26 cellular contexts compared by ENCODE assay signal in the genomic region with DNA sequence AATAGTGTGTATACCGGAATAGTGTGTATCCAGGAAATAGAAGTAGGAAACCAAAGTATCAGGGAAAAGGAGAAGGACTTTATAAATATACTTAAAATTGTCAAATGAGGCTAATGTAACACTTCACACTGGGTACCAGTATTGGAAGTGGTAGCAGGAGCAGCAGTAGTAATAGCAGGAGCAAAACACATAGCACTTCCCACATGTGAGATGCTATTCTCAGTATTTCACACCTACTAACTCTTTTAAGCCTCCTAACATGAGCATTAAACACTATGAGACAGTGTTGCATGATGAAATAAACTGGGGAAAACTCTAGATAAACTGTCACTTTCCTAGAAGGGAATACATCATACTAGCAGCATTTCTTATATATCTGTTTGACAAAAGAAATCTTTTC.
DNase-seq lines count a peak whose midpoint lies in the region; ATAC-seq and TF ChIP-seq lines count a peak whose summit lies in the region.
"Had no signal": no experiment of that assay in that cellular context is flagged by ENCODE, and none has a peak within 500 bp of the region (broad histone marks: within the 10 kb centered on the region; RNA-seq: fewer than 3 reads in every experiment).

No MANE protein-coding gene starts in this region.

- no peak overlapping the region for H3K4me3 ChIP-seq in SK-N-SH (ENCODE audit: low read depth in 2 of 2, low read length in 1 of 2)
- H3K4me3 ChIP-seq: A549, BLaER1, GM12878 had no signal

- H3K9me3 ChIP-seq in SK-N-SH = no peaks in the 10 kb centered on the region
- H3K9me3 ChIP-seq: A549, BE2C had no signal

- no peak for TF ChIP-seq RAD21 in SK-N-SH (IDR thresholded peaks at IDR 0.05; ENCODE audit: low read length)

- no peaks in the 10 kb centered on the region for H3F3A ChIP-seq in SK-N-SH (replicated peaks; ENCODE audit: insufficient read depth)

- peaks cover 0 to 2% of the 10 kb centered on the region in 2 donors for H3K36me3 Mint-ChIP-seq in activated T-cell treated with anti-CD3 and anti-CD28 coated beads, Interleukin-2, amount 50 U/mL, for 72 hours (ENCODE audit: insufficient read depth in 2 of 2)

- DNase-seq in activated T-cell treated with anti-CD3 and anti-CD28 coated beads, Interleukin-2, amount 50 U/mL, for 72 hours = no peak
- no peak for DNase-seq in activated T-cell treated with anti-CD3 and anti-CD28 coated beads, Interleukin-2, amount 50 U/mL, for 1 hour
- DNase-seq in Ammon's horn (ENCODE audit: low spot score) (peak; percentile 25), putamen (ENCODE audit: low spot score) (peak; percentile 19), superior temporal gyrus (ENCODE audit: extremely low spot score) (peak; percentile 47), SK-N-SH (no peak), Right ventricle myocardium inferior (ENCODE audit: missing footprints) (no peak)
- DNase-seq: AML-193; BE2C; C1 segment of cervical spinal cord; CD4-positive, alpha-beta memory T cell; CD4-positive, CD25-positive, alpha-beta regulatory T cell; CD8-positive, alpha-beta memory T cell; COR-L47; DMS 273 treated with DMSO at 0.1 percent for 48 hours; DMS153; DMS53; DMS79; DND-41; EL; GDM1 had no signal

- no peaks in the 10 kb centered on the region for H3K27me3 ChIP-seq in SK-N-SH (ENCODE audit: insufficient read depth)
- H3K27me3 ChIP-seq: BE2C, BLaER1 had no signal

- POLR2A ChIA-PET in SK-N-SH (lab: Yijun Ruan, JAX) = no interaction called here

- CTCF ChIA-PET in SK-N-SH (lab: Yijun Ruan, JAX) = no interaction called here

- no peak for ATAC-seq in activated T-cell treated with anti-CD3 and anti-CD28 coated beads, Interleukin-2, amount 50 U/mL, for 72 hours (replicated peaks in 1 of 2)
- ATAC-seq in Right ventricle myocardium inferior = no peak
- ATAC-seq: A549, GM12878 had no signal

- no peaks in the 10 kb centered on the region for H3K36me3 ChIP-seq in SK-N-SH (replicated peaks in 1 of 2; ENCODE audit: control insufficient read depth in 1 of 2, insufficient read depth in 2 of 2, low read length in 1 of 2)
- H3K36me3 ChIP-seq: BE2C had no signal

- H3K27ac Mint-ChIP-seq in activated T-cell treated with anti-CD3 and anti-CD28 coated beads, Interleukin-2, amount 50 U/mL, for 72 hours = peak overlapping the region; percentile 86
- H3K27ac Mint-ChIP-seq: CD14-positive monocyte; CD4-positive, alpha-beta memory T cell; CD4-positive, CD25-positive, alpha-beta regulatory T cell; CD8-positive, alpha-beta memory T cell had no signal

- no peaks in the 10 kb centered on the region for H3K4me1 ChIP-seq in SK-N-SH (ENCODE audit: control insufficient read depth in 1 of 2, insufficient read depth in 2 of 2, low read depth in 1 of 2, low read length in 1 of 2)
- H3K4me1 ChIP-seq: BE2C had no signal

- WGBS in SK-N-SH (ENCODE audit: low lambda C conversion rate) = 62% methylated on average over 1 of the region's 1 CpG

- H2AFZ ChIP-seq in SK-N-SH (ENCODE audit: low read depth) = no peak overlapping the region

- TF ChIP-seq EP300 in SK-N-SH (IDR thresholded peaks at IDR 0.05; ENCODE audit: borderline replicate concordance in 1 of 2, low read depth in 1 of 2, low read length in 1 of 2) = no peak

- TF ChIP-seq CTCF in SK-N-SH (IDR thresholded peaks at IDR 0.05) = no peak

- intact Hi-C loops in Right ventricle myocardium inferior (cut with DNase I) = no loop called here

- H4K20me1 ChIP-seq in SK-N-SH (ENCODE audit: insufficient read depth) = no peaks in the 10 kb centered on the region
- H4K20me1 ChIP-seq: BLaER1 had no signal

- no peak overlapping the region for H3K4me2 ChIP-seq in SK-N-SH
- H3K4me2 ChIP-seq: A549, BLaER1 had no signal

- no peak overlapping the region for H3K9ac ChIP-seq in SK-N-SH
- H3K9ac ChIP-seq: BLaER1 had no signal

- no peaks in the 10 kb centered on the region for H3K4me1 Mint-ChIP-seq in activated T-cell treated with anti-CD3 and anti-CD28 coated beads, Interleukin-2, amount 50 U/mL, for 72 hours (ENCODE audit: low read depth)

- no peaks in the 10 kb centered on the region for H3K9me2 ChIP-seq in SK-N-SH

- no peaks in the 10 kb centered on the region for H3K27me3 Mint-ChIP-seq in activated T-cell treated with anti-CD3 and anti-CD28 coated beads, Interleukin-2, amount 50 U/mL, for 72 hours (ENCODE audit: low read depth)
- H3K27me3 Mint-ChIP-seq: CD4-positive, alpha-beta memory T cell; CD4-positive, CD25-positive, alpha-beta regulatory T cell; CD8-positive, alpha-beta memory T cell had no signal

- H3K79me2 ChIP-seq in SK-N-SH (ENCODE audit: insufficient read depth) = no peaks in the 10 kb centered on the region

- no peak overlapping the region for H3K27ac ChIP-seq in SK-N-SH (ENCODE audit: low read depth in 2 of 2, low read length in 1 of 2)
- H3K27ac ChIP-seq: 22Rv1, A549, BLaER1 had no signal

- H3K4me3 Mint-ChIP-seq in activated T-cell treated with anti-CD3 and anti-CD28 coated beads, Interleukin-2, amount 50 U/mL, for 72 hours = no peak overlapping the region
- H3K4me3 Mint-ChIP-seq: CD14-positive monocyte; CD4-positive, alpha-beta memory T cell; CD4-positive, CD25-positive, alpha-beta regulatory T cell; CD8-positive, alpha-beta memory T cell had no signal

- no peaks in the 10 kb centered on the region for H3K9me3 Mint-ChIP-seq in activated T-cell treated with anti-CD3 and anti-CD28 coated beads, Interleukin-2, amount 50 U/mL, for 72 hours
- H3K9me3 Mint-ChIP-seq: CD8-positive, alpha-beta memory T cell had no signal

TF ChIP-seq in SK-N-SH, 30 proteins besides CTCF, POLR2A, EP300 and RAD21:
- no peak for TF ChIP-seq RCOR1 (IDR thresholded peaks at IDR 0.05; ENCODE audit: low read length)
TF ChIP-seq in SK-N-SH: peak in this region for 0.

Comparison
In these comparisons a context has a peak if more than half of its experiments do, and no peak if none do; other contexts are left out.
1. DNase-seq: peak in Ammon's horn (single experiment), putamen (single experiment) and superior temporal gyrus (single experiment); none in activated T-cell treated with anti-CD3 and anti-CD28 coated beads, Interleukin-2, amount 50 U/mL, for 72 hours (0 of 2), activated T-cell treated with anti-CD3 and anti-CD28 coated beads, Interleukin-2, amount 50 U/mL, for 1 hour (single experiment), SK-N-SH (single experiment) and Right ventricle myocardium inferior (single experiment).